In genomic region chr14:61213116-61213720, GRCh38 we compare ENCODE assay signal across 18 cellular contexts.
DNase-seq lines count a peak whose midpoint lies in the region; ATAC-seq, FAIRE-seq and TF ChIP-seq lines count a peak whose summit lies in the region.
"Had no signal": no experiment of that assay in that cellular context is flagged by ENCODE, and none has a peak within 500 bp of the region (broad histone marks: within the 10 kb centered on the region; RNA-seq: fewer than 3 reads in every experiment).

No MANE protein-coding gene starts in this region.

- no peak overlapping the region for H3K4me2 ChIP-seq in mesendoderm (ENCODE audit: low read length)

- H2AK5ac ChIP-seq in mesendoderm (ENCODE audit: low read length) = no peak overlapping the region

- ATAC-seq in naive thymus-derived CD8-positive, alpha-beta T cell = no peak
- no peak for ATAC-seq in HG02973 (IDR thresholded peaks at IDR 0.05; ENCODE audit: unreplicated experiment)
- no peak for ATAC-seq in HG03439 (IDR thresholded peaks at IDR 0.05; ENCODE audit: unreplicated experiment)
- ATAC-seq: HepG2; natural killer cell treated with Interleukin-12 subunit alpha and Interleukin-12 subunit beta and Interleukin-15 and Interleukin-18, amount 100 ng/mL, for 72 hours had no signal

- DNase-seq in AG08395 (ENCODE audit: low spot score) = peak; percentile 79
- peak; percentile 58 for DNase-seq in HFF-Myc (ENCODE audit: extremely low read depth, low read depth)
- peak; percentile 26 for DNase-seq in bronchial epithelial cell (ENCODE audit: low read depth)
- DNase-seq in mesendoderm = peak; percentile 23
- DNase-seq in NCI-H2227 (lab: John Stamatoyannopoulos, UW; ENCODE audit: unreplicated experiment) = no peak
- DNase-seq in naive thymus-derived CD8-positive, alpha-beta T cell = no peak
- DNase-seq: activated CD4-positive, alpha-beta memory T cell treated with anti-CD3 and anti-CD28 coated beads, Interleukin-2, amount 10 ng/mL, durations not matched to agents 7 days and 5 days; dermis blood vessel endothelial cell; NCI-H1092 treated with DMSO at 0.1 percent for 48 hours; OCI-M1; stimulated activated CD4-positive, alpha-beta T cell treated with anti-CD3 and anti-CD28 coated beads, Interleukin-2, amount 100 ng/mL, for 24 hours; testis had no signal

- no peaks in the 10 kb centered on the region for H3K79me2 ChIP-seq in mesendoderm (ENCODE audit: control insufficient read depth, insufficient read depth, low read length)

- FAIRE-seq in bronchial epithelial cell (lab: Jason Lieb, UNC) = peak; percentile 36
- FAIRE-seq: HepG2 had no signal

- H3K4me3 Mint-ChIP-seq in naive thymus-derived CD8-positive, alpha-beta T cell = no peak overlapping the region
- H3K4me3 Mint-ChIP-seq: activated CD4-positive, alpha-beta memory T cell treated with anti-CD3 and anti-CD28 coated beads, Interleukin-2, amount 10 ng/mL, durations not matched to agents 7 days and 5 days; activated T-helper 1 cell treated with anti-CD3 and anti-CD28 coated beads, Interleukin-12 subunit alpha, Interleukin-12 subunit beta, Interleukin-2, Interleukin-4 antibody, amounts not matched to agents 30 ng/mL and 10 ng/mL and 1 ng/mL, durations not matched to agents 14 hours and 24 hours and 36 hours; natural killer cell treated with Interleukin-12 subunit alpha and Interleukin-12 subunit beta and Interleukin-15 and Interleukin-18, amount 100 ng/mL, for 72 hours had no signal

- POLR2A ChIA-PET in naive thymus-derived CD8-positive, alpha-beta T cell (lab: Charles Lee) = no interaction called here

- no peak overlapping the region for H2BK120ac ChIP-seq in mesendoderm (ENCODE audit: low read depth, low read length)

- H2BK15ac ChIP-seq in mesendoderm (replicated peaks; ENCODE audit: low read depth) = no peak overlapping the region

- no peaks in the 10 kb centered on the region for H3K36me3 ChIP-seq in bronchial epithelial cell (ENCODE audit: control insufficient read depth, insufficient read depth, low read length)
- H3K36me3 ChIP-seq in mesendoderm (ENCODE audit: control insufficient read depth, insufficient read depth, low read length) = no peaks in the 10 kb centered on the region
- H3K36me3 ChIP-seq: esophagus muscularis mucosa had no signal

- H3K23ac ChIP-seq in mesendoderm (ENCODE audit: low read length) = no peak overlapping the region

- no peak overlapping the region for H4K8ac ChIP-seq in mesendoderm (ENCODE audit: low read depth, low read length)

- H3K27me3 ChIP-seq in bronchial epithelial cell (ENCODE audit: control insufficient read depth, insufficient read depth, low read length) = no peaks in the 10 kb centered on the region
- H3K27me3 ChIP-seq in mesendoderm (ENCODE audit: insufficient read depth, low read length, poor library complexity) = no peaks in the 10 kb centered on the region
- H3K27me3 ChIP-seq: esophagus muscularis mucosa, testis had no signal

- H3K27me3 Mint-ChIP-seq in naive thymus-derived CD8-positive, alpha-beta T cell = peaks cover 4 to 28% (median 13%) of the 10 kb centered on the region in 5 donors

- H3K18ac ChIP-seq in mesendoderm (ENCODE audit: low read length) = no peak overlapping the region

- no peak overlapping the region for H3K9ac ChIP-seq in mesendoderm (ENCODE audit: low read length)

- no peak overlapping the region for H3K27ac ChIP-seq in mesendoderm (ENCODE audit: low read depth, low read length)
- H3K27ac ChIP-seq: esophagus muscularis mucosa, testis had no signal

- no peak overlapping the region for H2BK5ac ChIP-seq in mesendoderm (ENCODE audit: low read length)

- no peaks in the 10 kb centered on the region for H3K79me1 ChIP-seq in mesendoderm (ENCODE audit: low read length)

- no peak overlapping the region for H3K27ac Mint-ChIP-seq in naive thymus-derived CD8-positive, alpha-beta T cell
- H3K27ac Mint-ChIP-seq: activated CD4-positive, alpha-beta memory T cell treated with anti-CD3 and anti-CD28 coated beads, Interleukin-2, amount 10 ng/mL, durations not matched to agents 7 days and 5 days; natural killer cell treated with Interleukin-12 subunit alpha and Interleukin-12 subunit beta and Interleukin-15 and Interleukin-18, amount 100 ng/mL, for 72 hours had no signal

- H3K4me3 ChIP-seq in HFF-Myc (replicated peaks; ENCODE audit: low read depth, low read length) = no peak overlapping the region
- H3K4me3 ChIP-seq in bronchial epithelial cell (ENCODE audit: low read depth, low read length) = no peak overlapping the region
- H3K4me3 ChIP-seq in mesendoderm (ENCODE audit: low read length) = no peak overlapping the region
- H3K4me3 ChIP-seq: esophagus muscularis mucosa, testis had no signal

- H3K36me3 Mint-ChIP-seq in naive thymus-derived CD8-positive, alpha-beta T cell = no peaks in the 10 kb centered on the region
- H3K36me3 Mint-ChIP-seq: natural killer cell treated with Interleukin-12 subunit alpha and Interleukin-12 subunit beta and Interleukin-15 and Interleukin-18, amount 100 ng/mL, for 72 hours had no signal

- TF ChIP-seq CTCF in HFF-Myc (IDR thresholded peaks at IDR 0.05; ENCODE audit: low read depth, low read length, missing control alignments) (no peak), bronchial epithelial cell (IDR thresholded peaks at IDR 0.05; ENCODE audit: insufficient read depth, low read length, severe bottlenecking) (no peak)

- H4K5ac ChIP-seq in mesendoderm (ENCODE audit: low read length) = no peak overlapping the region

- no peaks in the 10 kb centered on the region for H3K4me1 Mint-ChIP-seq in naive thymus-derived CD8-positive, alpha-beta T cell

- peaks cover 2% of the 10 kb centered on the region for H3K4me1 ChIP-seq in mesendoderm (ENCODE audit: control insufficient read depth, low read depth, low read length)

- no peak overlapping the region for H3K56ac ChIP-seq in mesendoderm (ENCODE audit: low read length)

- no peaks in the 10 kb centered on the region for H3K9me3 Mint-ChIP-seq in naive thymus-derived CD8-positive, alpha-beta T cell
- H3K9me3 Mint-ChIP-seq: activated CD4-positive, alpha-beta memory T cell treated with anti-CD3 and anti-CD28 coated beads, Interleukin-2, amount 10 ng/mL, durations not matched to agents 7 days and 5 days; activated T-helper 1 cell treated with anti-CD3 and anti-CD28 coated beads, Interleukin-12 subunit alpha, Interleukin-12 subunit beta, Interleukin-2, Interleukin-4 antibody, amounts not matched to agents 30 ng/mL and 10 ng/mL and 1 ng/mL, durations not matched to agents 14 hours and 24 hours and 36 hours; natural killer cell treated with Interleukin-12 subunit alpha and Interleukin-12 subunit beta and Interleukin-15 and Interleukin-18, amount 100 ng/mL, for 72 hours had no signal

- H3K4ac ChIP-seq in mesendoderm (ENCODE audit: low read depth, low read length) = no peak overlapping the region

- no CpG with 5 or more reads among the region's 5 CpGs for WGBS in mesendoderm (ENCODE audit: extremely low coverage, insufficient coverage, low lambda C conversion rate)

Comparison
In these comparisons a context has a peak if more than half of its experiments do, and no peak if none do; other contexts are left out.
1. DNase-seq: peak in AG08395 (single experiment), HFF-Myc (single experiment), bronchial epithelial cell (single experiment) and mesendoderm (single experiment); none in NCI-H2227 (single experiment) and naive thymus-derived CD8-positive, alpha-beta T cell (0 of 10).